8 cellular contexts compared by ENCODE assay signal in the genomic region with DNA sequence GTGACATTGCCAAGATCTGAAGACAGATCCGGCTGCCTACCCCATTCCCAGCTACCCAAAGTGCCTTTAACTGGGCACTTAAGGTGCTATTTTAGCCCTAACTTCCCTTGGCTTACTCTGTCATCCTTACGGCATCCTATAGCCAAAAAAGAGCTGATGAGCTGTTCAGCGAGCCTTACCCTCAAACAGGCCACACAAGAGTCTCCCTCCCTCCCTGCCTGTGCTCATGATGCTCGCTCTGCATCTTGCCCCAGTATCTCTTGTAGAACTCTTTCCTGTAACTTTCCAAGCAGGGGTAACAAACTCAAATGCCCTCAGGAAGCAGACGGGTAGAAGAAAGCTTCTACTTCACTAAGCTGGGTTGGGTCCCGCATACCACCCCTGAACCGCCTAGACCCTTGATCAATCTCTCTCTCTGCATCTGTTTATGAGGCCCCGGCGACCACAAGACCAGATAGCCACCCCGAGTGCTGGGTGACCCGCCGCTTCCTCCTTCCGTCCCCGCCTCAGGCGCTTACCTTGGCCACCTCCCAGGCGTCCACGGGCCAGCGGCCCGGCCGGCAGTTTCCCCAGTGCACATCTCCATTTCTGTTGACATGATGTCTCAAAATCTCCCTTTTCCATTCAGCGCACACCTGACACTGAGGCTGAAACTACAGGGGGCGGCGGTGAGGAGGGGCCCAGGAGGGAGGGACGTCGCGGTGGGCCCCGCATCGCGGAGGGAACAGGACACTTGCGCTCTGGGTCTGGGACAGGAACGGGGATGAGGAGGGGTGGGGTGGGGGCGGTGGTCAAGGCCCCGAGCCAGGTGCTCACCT. TPM values are rescaled to one million over a fixed set of nuclear protein-coding genes. Genes with fewer than 3 reads are reported as not detected.
DNase-seq lines count a peak whose midpoint lies in the region; ATAC-seq, FAIRE-seq and TF ChIP-seq lines count a peak whose summit lies in the region.

No MANE protein-coding gene starts in this region.

- FAIRE-seq in D721Med (lab: Jason Lieb, UNC): no peak

- no peak for TF ChIP-seq EP300 in ovary (IDR thresholded peaks at IDR 0.05)

- H3K4me3 Mint-ChIP-seq in activated naive CD4-positive, alpha-beta T cell treated with anti-CD3 and anti-CD28 coated beads, Interleukin-2, amount 50 U/mL, for 24 hours: peak overlapping the region; percentile 97

- H3K9me3 ChIP-seq in ovary: no peaks in the 10 kb centered on the region

- TF ChIP-seq CTCF in ovary (IDR thresholded peaks at IDR 0.05): no peak
- TF ChIP-seq CTCF in D721Med (IDR thresholded peaks at IDR 0.05; ENCODE audit: insufficient read depth, missing control alignments): no peak

- intact Hi-C loops in head of caudate nucleus (cut with DNase I): loop anchor here (5.0 to 10.0 kb wide), 3 partner anchors 104 to 688 kb away; a partner anchor contains a TSS
- intact Hi-C loops in ovary (cut with DNase I): no loop called here

- H3K36me3 ChIP-seq in ovary: no peaks in the 10 kb centered on the region

- peak overlapping the region; percentile 90 for H3K27ac Mint-ChIP-seq in activated naive CD4-positive, alpha-beta T cell treated with anti-CD3 and anti-CD28 coated beads, Interleukin-2, amount 50 U/mL, for 24 hours

- TF ChIP-seq POLR2A in ovary (IDR thresholded peaks at IDR 0.05): no peak

- H3K27me3 Mint-ChIP-seq in activated naive CD4-positive, alpha-beta T cell treated with anti-CD3 and anti-CD28 coated beads, Interleukin-2, amount 50 U/mL, for 24 hours: no peaks in the 10 kb centered on the region

- peak overlapping the region in 1 of 2 donors; percentile 57 for H3K27ac ChIP-seq in ovary

- H3K4me1 ChIP-seq in ovary (ENCODE audit: insufficient read depth): peaks cover 6% of the 10 kb centered on the region

- DNase-seq in NK-92 treated with Interleukin-12 subunit alpha and Interleukin-12 subunit beta, amount 100 ng/mL, for 24 hours (lab: John Stamatoyannopoulos, UW): peak; percentile 18
- no peak for DNase-seq in NK-92 (lab: John Stamatoyannopoulos, UW; ENCODE audit: unreplicated experiment)
- DNase-seq in RPMI8226: peak; percentile 40
- DNase-seq in head of caudate nucleus: peak in 23 of 42 donors; percentile 2 to 53 (median 18)
- peak; percentile 34 to 66 (median 53) for DNase-seq in ovary
- no peak for DNase-seq in D721Med (ENCODE audit: insufficient read length, low spot score)

- no peaks in the 10 kb centered on the region for H3K9me3 Mint-ChIP-seq in activated naive CD4-positive, alpha-beta T cell treated with anti-CD3 and anti-CD28 coated beads, Interleukin-2, amount 50 U/mL, for 24 hours

- WGBS in ovary, 3 donors: 6 to 13% (median 11%) methylated on average over 33 of the region's 33 CpGs

- H3K4me3 ChIP-seq in ovary: peak overlapping the region; percentile 89

- peaks cover 2% of the 10 kb centered on the region for H3K36me3 Mint-ChIP-seq in activated naive CD4-positive, alpha-beta T cell treated with anti-CD3 and anti-CD28 coated beads, Interleukin-2, amount 50 U/mL, for 24 hours

- peaks cover 38% of the 10 kb centered on the region for H3K4me1 Mint-ChIP-seq in activated naive CD4-positive, alpha-beta T cell treated with anti-CD3 and anti-CD28 coated beads, Interleukin-2, amount 50 U/mL, for 24 hours

- no peaks in the 10 kb centered on the region for H3K27me3 ChIP-seq in ovary

- peak; percentile 28 for ATAC-seq in HG03066 (IDR thresholded peaks at IDR 0.05; ENCODE audit: low read depth, unreplicated experiment)

RNA-seq across cellular contexts. Expression of a gene that starts 0.7 kb away (rescaled TPM):
- 10 to 100 TPM; 12.3 to 14.7 (median 13.2) TPM for total RNA-seq in ovary
- 10 to 100 TPM in 1 of 2 donors, 1 to 10 TPM in 1; 8.2 to 14.0 TPM for polyA plus RNA-seq in ovary

RNA-seq across cellular contexts. Expression of a gene that starts 23.5 kb away (rescaled TPM):
- total RNA-seq in ovary: not detected
- polyA plus RNA-seq in ovary: not detected

Comparison
In these comparisons a context has a peak if more than half of its experiments do, and no peak if none do; other contexts are left out.
1. DNase-seq: peak in NK-92 treated with Interleukin-12 subunit alpha and Interleukin-12 subunit beta, amount 100 ng/mL, for 24 hours (single experiment), RPMI8226 (single experiment), head of caudate nucleus (23 of 42) and ovary (5 of 5); none in NK-92 (single experiment) and D721Med (single experiment).